18 cellular contexts compared by ENCODE assay signal in the genomic region with DNA sequence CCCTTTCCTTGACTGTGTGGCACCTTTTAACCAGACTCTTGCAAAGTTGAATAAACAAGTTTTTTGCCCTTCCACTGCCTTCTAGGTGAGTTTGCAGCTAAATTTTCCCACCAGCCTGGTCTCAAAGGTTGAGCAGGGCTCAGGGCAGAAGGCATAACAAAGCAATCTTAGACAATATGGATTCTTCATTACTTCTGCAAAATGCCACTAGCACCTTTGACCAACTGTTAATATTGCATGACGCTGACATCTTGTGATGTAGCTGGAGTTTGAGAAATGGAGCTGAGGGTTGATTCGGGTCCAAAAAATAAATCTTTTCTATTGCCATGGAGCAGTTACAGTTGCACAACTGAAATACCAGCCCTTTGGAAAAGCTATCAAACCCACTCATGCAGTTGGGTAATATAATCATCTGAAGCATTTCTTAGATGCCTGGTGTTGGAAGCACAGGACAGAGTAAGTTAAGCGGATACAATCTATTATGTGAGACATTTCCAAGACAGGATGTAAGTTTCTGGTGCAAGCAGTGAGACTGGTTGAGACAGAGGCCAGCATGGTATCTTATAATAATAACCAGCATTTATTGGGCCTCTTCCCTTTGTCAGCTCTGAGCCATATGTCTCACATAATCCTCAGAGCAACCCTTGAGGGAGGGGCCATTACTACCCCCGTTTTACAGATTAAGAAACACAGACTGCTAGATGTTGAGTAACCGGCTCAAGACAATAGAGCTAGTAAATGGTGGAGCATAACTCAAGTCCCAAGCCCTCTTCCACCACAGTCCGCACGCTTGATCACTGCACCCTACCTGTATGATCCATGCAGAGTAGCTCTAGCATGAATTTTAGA.
DNase-seq lines count a peak whose midpoint lies in the region; ATAC-seq, FAIRE-seq and TF ChIP-seq lines count a peak whose summit lies in the region.
"Had no signal": no experiment of that assay in that cellular context is flagged by ENCODE, and none has a peak within 500 bp of the region (broad histone marks: within the 10 kb centered on the region; RNA-seq: fewer than 3 reads in every experiment).

No MANE protein-coding gene starts in this region.

- no peaks in the 10 kb centered on the region for H3K36me3 ChIP-seq in SK-N-MC (ENCODE audit: insufficient read depth, low read length)
- H3K36me3 ChIP-seq: MG63 had no signal

- H3K4me3 ChIP-seq in SK-N-MC (no peak overlapping the region), fibroblast of villous mesenchyme (ENCODE audit: low read depth, low read length) (no peak overlapping the region)
- H3K4me3 ChIP-seq: body of pancreas, MG63 had no signal

- no peaks in the 10 kb centered on the region for H3K9me3 ChIP-seq in SK-N-MC (ENCODE audit: low read depth, low read length)
- H3K9me3 ChIP-seq: body of pancreas, MG63 had no signal

- FAIRE-seq in GM12892 (lab: Jason Lieb, UNC) = peak; percentile 70
- FAIRE-seq: HTR-8/SVneo had no signal

- no peak for ATAC-seq in HG03135 (IDR thresholded peaks at IDR 0.05; ENCODE audit: unreplicated experiment)
- ATAC-seq: activated CD4-positive, CD25-positive, alpha-beta regulatory T cell treated with anti-CD3 and anti-CD28 coated beads, Interleukin-2, amount 50 U/mL, for 24 hours; body of pancreas; left lobe of liver; stimulated activated naive CD8-positive, alpha-beta T cell treated with anti-CD3 and anti-CD28 coated beads, Interleukin-15, amount 100 ng/mL, for 72 hours had no signal

- no peak for TF ChIP-seq CTCF in fibroblast of villous mesenchyme (IDR thresholded peaks at IDR 0.05; ENCODE audit: insufficient read depth, low read depth, low read length)

- TF ChIP-seq POLR2A in GM12892 (IDR thresholded peaks at IDR 0.05; ENCODE audit: low read depth, low read length) = no peak

- 0 out of 2 replicates have a peak overlapping the region, but pooled peaks have one; percentile 36 for H3K27ac ChIP-seq in SK-N-MC
- H3K27ac ChIP-seq: body of pancreas had no signal

- no peak overlapping the region for H3K9ac ChIP-seq in SK-N-MC (ENCODE audit: insufficient read length)

- DNase-seq in GM12892 (ENCODE audit: insufficient read length) (no peak), SK-N-MC (ENCODE audit: low read depth, low spot score) (no peak), fibroblast of villous mesenchyme (ENCODE audit: low read depth) (peak; percentile 54), stromal cell of bone marrow (ENCODE audit: low read depth) (peak; percentile 63), HPDE6-E6E7 (ENCODE audit: extremely low spot score) (no peak), HT-29 (ENCODE audit: low spot score) (no peak)
- DNase-seq: activated naive CD4-positive, alpha-beta T cell treated with Interleukin-2 at 50 U/mL for 16 hours; body of pancreas; C1 segment of cervical spinal cord; DMS79 treated with DMSO at 0.1 percent for 48 hours; hypothalamus; MG63; NCI-H2107; stimulated activated naive CD8-positive, alpha-beta T cell treated with anti-CD3 and anti-CD28 coated beads, Interleukin-15, amount 100 ng/mL, for 72 hours had no signal

Comparison
In these comparisons a context has a peak if more than half of its experiments do, and no peak if none do; other contexts are left out.
1. DNase-seq: peak in fibroblast of villous mesenchyme (single experiment) and stromal cell of bone marrow (single experiment); none in GM12892 (single experiment), SK-N-MC (single experiment), HPDE6-E6E7 (single experiment) and HT-29 (single experiment).